ENCODE assay signal across 26 cellular contexts in genomic region chr19:443005-443404, GRCh38.
"Had no signal": no experiment of that assay in that cellular context is flagged by ENCODE, and none has a peak within 500 bp of the region (broad histone marks: within the 10 kb centered on the region; RNA-seq: fewer than 3 reads in every experiment).

No MANE protein-coding gene starts in this region.

- H3K9me3 ChIP-seq: stomach, suprapubic skin, testis, thoracic aorta, thyroid gland, tibial artery, transverse colon, upper lobe of left lung, upper lobe of right lung, uterus, vagina had no signal

- DNase-seq: stimulated activated CD4-positive, alpha-beta T cell treated with anti-CD3 and anti-CD28 coated beads, Interleukin-2, amount 100 ng/mL, for 48 hours; stimulated activated CD4-positive, alpha-beta T cell treated with anti-CD3 and anti-CD28 coated beads, Interleukin-4, amount 100 ng/mL, for 1 hour; stimulated activated CD4-positive, alpha-beta T cell treated with anti-CD3 and anti-CD28 coated beads, Interleukin-4, amount 100 ng/mL, for 24 hours; stimulated activated CD4-positive, alpha-beta T cell treated with anti-CD3 and anti-CD28 coated beads, Interleukin-4, amount 100 ng/mL, for 4 hours; stimulated activated CD8-positive, alpha-beta memory T cell treated with anti-CD3 and anti-CD28 coated beads, Interleukin-4, amount 100 ng/mL, for 48 hours; stimulated activated naive B cell treated with anti-CD40 and anti-IgM and Interleukin-4, amounts not matched to agents 10 μg/mL and 1 μg/mL and 100 μg/mL, for 72 hours; stimulated activated naive CD4-positive, alpha-beta T cell; stimulated activated naive CD4-positive, alpha-beta T cell treated with Interleukin-2 at 50 U/mL for 16 hours; stimulated activated naive CD8-positive, alpha-beta T cell treated with anti-CD3 and anti-CD28 coated beads, Interleukin-15, amount 100 ng/mL, for 72 hours; stimulated activated naive CD8-positive, alpha-beta T cell treated with anti-CD3 and anti-CD28 coated beads, Interleukin-15, Interleukin-2, amounts not matched to agents 100 U/mL and 50 U/mL, for 24 hours; stomach; substantia nigra; testis; thyroid gland; tibial artery; transverse colon; trophoblast cell; upper lobe of left lung; upper lobe of right lung; uterus had no signal

- ATAC-seq: stimulated activated effector memory CD8-positive, alpha-beta T cell treated with anti-CD3 and anti-CD28 coated beads, Interleukin-12 subunit alpha, Interleukin-12 subunit beta, amount 100 ng/mL, for 72 hours; stimulated activated memory B cell treated with anti-CD40 and anti-IgM and Interleukin-4, amounts not matched to agents 10 μg/mL and 1 μg/mL and 100 μg/mL, for 72 hours; stimulated activated naive B cell treated with anti-CD40 and anti-IgM and Interleukin-4, amounts not matched to agents 10 μg/mL and 1 μg/mL and 100 μg/mL, for 72 hours; stimulated activated naive CD8-positive, alpha-beta T cell treated with anti-CD3 and anti-CD28 coated beads, Interleukin-15, amount 100 ng/mL, for 72 hours; stimulated activated naive CD8-positive, alpha-beta T cell treated with anti-CD3 and anti-CD28 coated beads, Interleukin-15, Interleukin-2, amounts not matched to agents 100 U/mL and 50 U/mL, for 24 hours; upper lobe of right lung had no signal

- H3K36me3 ChIP-seq: suprapubic skin, thoracic aorta, thyroid gland, tibial artery, transverse colon, upper lobe of right lung, uterus, vagina had no signal

- H3K4me3 ChIP-seq: stomach, suprapubic skin, testis, thoracic aorta, thyroid gland, tibial artery, tibial nerve, transverse colon, upper lobe of left lung, upper lobe of right lung, uterus, vagina had no signal

- H3K27ac ChIP-seq: stomach, suprapubic skin, testis, thoracic aorta, thyroid gland, tibial artery, tibial nerve, transverse colon, upper lobe of left lung, upper lobe of right lung, uterus, vagina had no signal

- H3K4me1 ChIP-seq: suprapubic skin, thyroid gland, tibial artery, tibial nerve, upper lobe of right lung, uterus had no signal

- H3K27me3 ChIP-seq: testis, thyroid gland, tibial nerve, transverse colon, upper lobe of left lung, upper lobe of right lung, uterus, vagina had no signal
